1 cellular context compared by ENCODE assay signal in the genomic region with DNA sequence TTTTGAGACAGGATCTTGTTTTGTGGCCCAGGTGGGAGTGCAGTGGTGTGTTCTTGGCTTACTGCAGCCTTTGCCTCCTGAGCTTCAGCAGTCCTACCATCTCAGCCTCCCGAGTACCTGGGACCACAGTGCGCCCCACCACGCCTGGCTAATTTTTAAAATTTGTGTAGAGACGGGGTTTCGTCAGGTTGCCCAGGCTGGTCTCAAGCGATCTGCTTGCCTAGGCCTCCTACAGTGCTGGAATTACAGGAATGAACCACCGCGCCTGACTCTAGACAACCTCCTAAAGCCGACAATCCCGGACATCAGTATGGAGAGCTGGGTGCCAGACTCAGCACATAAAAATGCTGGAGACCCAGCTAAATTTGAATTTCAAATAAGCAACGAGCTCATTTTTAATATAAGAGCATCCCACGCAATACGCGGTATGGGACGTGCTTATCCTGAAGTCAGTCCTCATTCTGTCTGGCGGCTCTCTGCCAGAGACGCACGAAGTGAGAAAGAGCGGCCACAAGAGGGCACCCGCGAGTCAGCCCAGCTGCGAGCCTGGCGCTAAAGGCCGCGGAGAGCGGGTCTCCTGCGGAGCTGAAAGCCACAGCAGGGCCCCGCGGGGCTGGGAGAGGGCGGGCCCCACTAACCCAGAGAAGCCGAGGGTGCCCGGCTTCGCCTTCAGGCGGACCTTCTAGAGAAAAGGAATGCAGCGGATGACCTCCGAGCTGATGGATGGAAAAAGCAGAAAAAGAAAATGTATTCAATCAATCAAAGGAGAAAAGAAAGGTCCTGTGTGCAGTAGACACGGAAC.
TF ChIP-seq lines count a peak whose summit lies in the region.

No MANE protein-coding gene starts in this region.

TF ChIP-seq in HepG2, 621 proteins besides CTCF, POLR2A, EP300 and RAD21 (continued from another document):
- peak; percentile 38; the same call in 1 of the 2 replicates for TF ChIP-seq ZNF556 (CRISPR knock-in tag; IDR thresholded peaks at IDR 0.05; ENCODE audit: borderline replicate concordance)
- no peak for TF ChIP-seq RBFOX2 (IDR thresholded peaks at IDR 0.05; ENCODE audit: low read depth, low read length)
- peak; percentile 18; the same call in 1 of the 2 replicates for TF ChIP-seq FOXJ3 (CRISPR knock-in tag; IDR thresholded peaks at IDR 0.05; ENCODE audit: borderline replicate concordance)
- no peak for TF ChIP-seq MEF2D (CRISPR knock-in tag; IDR thresholded peaks at IDR 0.05)
- 0 out of 2 replicates have a peak, but pooled peaks have one; percentile 27 for TF ChIP-seq HDAC1 (CRISPR knock-in tag; IDR thresholded peaks at IDR 0.05)
- no peak for TF ChIP-seq SATB2 (CRISPR knock-in tag; IDR thresholded peaks at IDR 0.05)
- 0 out of 2 replicates have a peak, but pooled peaks have one; percentile 29 for TF ChIP-seq ZSCAN9 (CRISPR knock-in tag; IDR thresholded peaks at IDR 0.05; ENCODE audit: borderline replicate concordance)
- TF ChIP-seq MTA1 (CRISPR knock-in tag; IDR thresholded peaks at IDR 0.05; ENCODE audit: borderline replicate concordance), result peak; percentile 40; the same call in 1 of the 2 replicates
- peak; percentile 88 for TF ChIP-seq MYPOP (CRISPR knock-in tag; IDR thresholded peaks at IDR 0.05)
- TF ChIP-seq ZNF572 (CRISPR knock-in tag; IDR thresholded peaks at IDR 0.05), result 0 out of 2 replicates have a peak, but pooled peaks have one; percentile 41
- peak; percentile 51; the same call in 1 of the 2 replicates for TF ChIP-seq ZNF331 (CRISPR knock-in tag; IDR thresholded peaks at IDR 0.05)
- no peak for TF ChIP-seq NR2C2 (CRISPR knock-in tag; IDR thresholded peaks at IDR 0.05; ENCODE audit: borderline replicate concordance)
- TF ChIP-seq KMT2A (CRISPR knock-in tag; IDR thresholded peaks at IDR 0.05), result peak; percentile 31; the same call in 1 of the 2 replicates
- peak; percentile 63; the same call in 1 of the 2 replicates for TF ChIP-seq ZNF614 (CRISPR knock-in tag; IDR thresholded peaks at IDR 0.05; ENCODE audit: borderline replicate concordance)
- 0 out of 2 replicates have a peak, but pooled peaks have one; percentile 9 for TF ChIP-seq ZBTB33 (CRISPR knock-in tag; IDR thresholded peaks at IDR 0.05)
